Comparison of ENCODE assay signal across 1 cellular context in the genomic region with DNA sequence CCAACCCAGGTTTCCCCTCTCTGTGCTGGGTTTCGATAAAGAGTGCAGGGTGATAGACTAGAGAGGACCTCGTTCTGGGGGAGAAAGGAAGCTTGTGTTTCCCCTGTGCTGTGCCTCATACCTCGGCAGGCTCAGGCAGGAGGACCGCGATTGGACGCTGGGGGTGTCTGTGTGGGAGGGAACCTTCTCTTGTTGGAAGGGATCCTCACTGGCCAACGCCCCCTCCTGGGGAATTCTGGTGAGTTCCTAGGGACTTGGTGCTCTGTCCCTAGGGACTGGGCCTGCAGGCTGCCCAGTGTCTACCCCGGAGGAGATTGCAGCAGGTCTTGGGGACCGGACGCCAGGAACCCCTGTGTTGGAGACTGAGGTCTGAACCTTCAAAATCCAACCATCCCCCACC.
TF ChIP-seq lines count a peak whose summit lies in the region.

No MANE protein-coding gene starts in this region.

TF ChIP-seq in K562, 482 proteins besides CTCF, POLR2A, EP300 and RAD21 (continued from another document):
- TF ChIP-seq ZNF609 (CRISPR knock-in tag; IDR thresholded peaks at IDR 0.05; ENCODE audit: borderline replicate concordance), result no peak
- no peak for TF ChIP-seq ZBTB2 (IDR thresholded peaks at IDR 0.05)
- TF ChIP-seq, protein P1, sequence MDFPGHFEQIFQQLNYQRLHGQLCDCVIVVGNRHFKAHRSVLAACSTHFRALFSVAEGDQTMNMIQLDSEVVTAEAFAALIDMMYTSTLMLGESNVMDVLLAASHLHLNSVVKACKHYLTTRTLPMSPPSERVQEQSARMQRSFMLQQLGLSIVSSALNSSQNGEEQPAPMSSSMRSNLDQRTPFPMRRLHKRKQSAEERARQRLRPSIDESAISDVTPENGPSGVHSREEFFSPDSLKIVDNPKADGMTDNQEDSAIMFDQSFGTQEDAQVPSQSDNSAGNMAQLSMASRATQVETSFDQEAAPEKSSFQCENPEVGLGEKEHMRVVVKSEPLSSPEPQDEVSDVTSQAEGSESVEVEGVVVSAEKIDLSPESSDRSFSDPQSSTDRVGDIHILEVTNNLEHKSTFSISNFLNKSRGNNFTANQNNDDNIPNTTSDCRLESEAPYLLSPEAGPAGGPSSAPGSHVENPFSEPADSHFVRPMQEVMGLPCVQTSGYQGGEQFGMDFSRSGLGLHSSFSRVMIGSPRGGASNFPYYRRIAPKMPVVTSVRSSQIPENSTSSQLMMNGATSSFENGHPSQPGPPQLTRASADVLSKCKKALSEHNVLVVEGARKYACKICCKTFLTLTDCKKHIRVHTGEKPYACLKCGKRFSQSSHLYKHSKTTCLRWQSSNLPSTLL (IDR thresholded peaks at IDR 0.05), result no peak
- no peak for TF ChIP-seq LCOR (CRISPR knock-in tag; IDR thresholded peaks at IDR 0.05)
- TF ChIP-seq ATF7 (IDR thresholded peaks at IDR 0.05), result no peak
- no peak for TF ChIP-seq ZBTB7A (IDR thresholded peaks at IDR 0.05; ENCODE audit: borderline replicate concordance, control insufficient read depth, low read depth, low read length)
- TF ChIP-seq, protein P2, sequence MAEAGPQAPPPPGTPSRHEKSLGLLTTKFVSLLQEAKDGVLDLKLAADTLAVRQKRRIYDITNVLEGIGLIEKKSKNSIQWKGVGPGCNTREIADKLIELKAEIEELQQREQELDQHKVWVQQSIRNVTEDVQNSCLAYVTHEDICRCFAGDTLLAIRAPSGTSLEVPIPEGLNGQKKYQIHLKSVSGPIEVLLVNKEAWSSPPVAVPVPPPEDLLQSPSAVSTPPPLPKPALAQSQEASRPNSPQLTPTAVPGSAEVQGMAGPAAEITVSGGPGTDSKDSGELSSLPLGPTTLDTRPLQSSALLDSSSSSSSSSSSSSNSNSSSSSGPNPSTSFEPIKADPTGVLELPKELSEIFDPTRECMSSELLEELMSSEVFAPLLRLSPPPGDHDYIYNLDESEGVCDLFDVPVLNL (CRISPR knock-in tag; IDR thresholded peaks at IDR 0.05; ENCODE audit: low read depth), result no peak
- TF ChIP-seq, protein P3, sequence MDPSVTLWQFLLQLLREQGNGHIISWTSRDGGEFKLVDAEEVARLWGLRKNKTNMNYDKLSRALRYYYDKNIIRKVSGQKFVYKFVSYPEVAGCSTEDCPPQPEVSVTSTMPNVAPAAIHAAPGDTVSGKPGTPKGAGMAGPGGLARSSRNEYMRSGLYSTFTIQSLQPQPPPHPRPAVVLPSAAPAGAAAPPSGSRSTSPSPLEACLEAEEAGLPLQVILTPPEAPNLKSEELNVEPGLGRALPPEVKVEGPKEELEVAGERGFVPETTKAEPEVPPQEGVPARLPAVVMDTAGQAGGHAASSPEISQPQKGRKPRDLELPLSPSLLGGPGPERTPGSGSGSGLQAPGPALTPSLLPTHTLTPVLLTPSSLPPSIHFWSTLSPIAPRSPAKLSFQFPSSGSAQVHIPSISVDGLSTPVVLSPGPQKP (CRISPR knock-in tag; IDR thresholded peaks at IDR 0.05), result no peak
- TF ChIP-seq THRA (IDR thresholded peaks at IDR 0.05), result no peak
